14 cellular contexts compared by ENCODE assay signal in the genomic region with DNA sequence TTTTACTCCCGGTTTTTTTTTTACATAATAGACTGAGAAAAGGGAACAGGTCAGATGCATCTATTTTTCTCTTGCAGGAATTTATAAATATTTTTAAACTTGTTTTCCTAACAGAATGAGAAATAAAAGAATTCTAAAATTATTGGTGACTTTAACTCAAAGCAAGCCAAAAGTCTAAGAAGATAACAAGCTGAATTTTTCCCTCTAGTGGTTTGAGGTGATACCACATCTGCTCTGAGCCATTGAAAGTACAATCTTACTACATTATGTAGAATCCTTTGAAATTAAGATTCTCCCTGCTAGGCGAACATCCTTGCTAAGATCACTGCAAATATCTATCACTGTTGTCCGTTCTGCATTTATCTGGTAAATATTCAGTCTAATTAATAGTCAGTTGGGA.
DNase-seq lines count a peak whose midpoint lies in the region; ATAC-seq, FAIRE-seq and TF ChIP-seq lines count a peak whose summit lies in the region.
"Had no signal": no experiment of that assay in that cellular context is flagged by ENCODE, and none has a peak within 500 bp of the region (broad histone marks: within the 10 kb centered on the region; RNA-seq: fewer than 3 reads in every experiment).

No MANE protein-coding gene starts in this region.

- H3K27me3 ChIP-seq in WERI-Rb-1 (ENCODE audit: insufficient read depth, low read depth, severe bottlenecking), result peaks cover 7% of the 10 kb centered on the region
- H3K27me3 ChIP-seq: BLaER1 treated with 17β-estradiol and CSF1 and Interleukin-3, amounts not matched to agents 10 nM and 100 nM; right atrium auricular region had no signal

- peak; percentile 30 for TF ChIP-seq CTCF in GM12873 (IDR thresholded peaks at IDR 0.05; ENCODE audit: insufficient read depth, low read depth, low read length, missing control alignments)
- TF ChIP-seq CTCF in WERI-Rb-1 (IDR thresholded peaks at IDR 0.05; ENCODE audit: low read depth, low read length), result peak; percentile 35; the same call in 1 of the 2 replicates
- peak; percentile 53 for TF ChIP-seq CTCF in fibroblast of pulmonary artery (IDR thresholded peaks at IDR 0.05; ENCODE audit: low read length, missing control alignments)

- DNase-seq in WERI-Rb-1, result no peak
- DNase-seq in fibroblast of pulmonary artery (ENCODE audit: low read depth), result peak; percentile 33
- DNase-seq in NOMO-1 (lab: John Stamatoyannopoulos, UW; ENCODE audit: unreplicated experiment in 2 of 2), result no peak
- DNase-seq in NCI-H2227 (lab: John Stamatoyannopoulos, UW; ENCODE audit: unreplicated experiment), result no peak
- DNase-seq: GOT3, SHP77 treated with DMSO at 0.1 percent for 48 hours had no signal

- no peak overlapping the region for H3K27ac ChIP-seq in WERI-Rb-1
- H3K27ac ChIP-seq: BLaER1 treated with 17β-estradiol and CSF1 and Interleukin-3, amounts not matched to agents 10 nM and 100 nM; right atrium auricular region; tibial nerve had no signal

- H3K9me3 ChIP-seq in WERI-Rb-1 (ENCODE audit: severe bottlenecking), result peaks cover 13% of the 10 kb centered on the region

- H3K4me3 ChIP-seq in WERI-Rb-1 (ENCODE audit: low read depth, low read length), result no peak overlapping the region
- H3K4me3 ChIP-seq in fibroblast of pulmonary artery (replicated peaks; ENCODE audit: low read depth, low read length), result no peak overlapping the region
- H3K4me3 ChIP-seq: BLaER1 treated with 17β-estradiol and CSF1 and Interleukin-3, amounts not matched to agents 10 nM and 100 nM; K562; right atrium auricular region; tibial nerve had no signal

- H3K36me3 ChIP-seq in WERI-Rb-1, result no peaks in the 10 kb centered on the region
- H3K36me3 ChIP-seq: BLaER1 treated with 17β-estradiol and CSF1 and Interleukin-3, amounts not matched to agents 10 nM and 100 nM; right atrium auricular region; tibial nerve had no signal

- ATAC-seq in HG03159 (IDR thresholded peaks at IDR 0.05; ENCODE audit: unreplicated experiment), result no peak
- ATAC-seq in HG03196 (IDR thresholded peaks at IDR 0.05; ENCODE audit: unreplicated experiment), result no peak
- ATAC-seq: K562 had no signal

- FAIRE-seq in A204.1 (lab: Jason Lieb, UNC), result peak; percentile 16
